ENCODE assay signal across 1 cellular context in the genomic region with DNA sequence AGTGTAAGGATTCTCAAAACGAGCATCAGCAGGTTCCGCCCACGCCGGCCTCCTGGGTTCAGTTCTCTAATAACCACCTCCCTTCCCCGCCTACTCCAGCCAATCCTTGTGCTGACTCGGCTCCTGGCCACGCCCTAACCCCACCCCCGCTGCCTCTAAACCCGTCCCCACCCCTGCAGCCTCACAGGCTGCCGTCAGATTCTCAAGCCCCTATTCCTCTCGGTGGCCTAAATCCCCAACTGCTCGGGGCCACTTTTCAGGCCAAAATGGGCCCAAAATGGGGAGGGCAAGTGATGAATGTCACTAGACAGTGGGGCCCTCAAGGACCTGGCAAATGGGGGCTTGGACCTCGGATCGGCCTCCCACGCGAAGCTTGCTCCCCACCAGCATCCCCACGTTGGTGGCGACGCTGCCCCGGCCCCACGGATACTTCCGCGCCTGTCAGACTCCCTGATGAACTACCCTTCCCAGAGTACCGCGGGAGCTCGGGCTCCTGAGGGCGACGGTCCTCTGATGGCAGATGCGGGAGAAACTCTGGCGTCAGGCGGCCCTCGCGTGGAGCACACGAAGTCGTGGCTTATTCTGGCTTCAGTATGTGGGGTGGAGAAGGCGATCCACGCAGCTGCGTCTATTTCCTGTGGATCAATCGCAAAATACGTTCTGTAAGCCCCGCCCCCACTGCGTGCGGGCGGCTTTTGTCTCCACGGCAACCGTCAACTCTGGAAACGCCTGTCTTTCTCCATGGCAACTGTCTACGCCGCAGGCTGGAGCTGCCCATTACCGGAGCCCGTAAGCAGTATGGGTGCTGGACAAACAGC.
A peak's percentile ranks its signal among the peaks of the same experiment; 100 is the strongest.
TF ChIP-seq lines count a peak whose summit lies in the region.

No MANE protein-coding gene starts in this region.

TF ChIP-seq in HepG2, 621 proteins besides CTCF, POLR2A, EP300 and RAD21:
- TF ChIP-seq ZNF737 (CRISPR knock-in tag; IDR thresholded peaks at IDR 0.05; ENCODE audit: borderline replicate concordance) (no peak), AGO2 (optimal IDR thresholded peaks at IDR 0.05; ENCODE audit: low read depth, low read length) (peak; percentile 62)
TF ChIP-seq in HepG2: peak in this region for 1.
